ENCODE assay signal across 26 cellular contexts in the genomic region with DNA sequence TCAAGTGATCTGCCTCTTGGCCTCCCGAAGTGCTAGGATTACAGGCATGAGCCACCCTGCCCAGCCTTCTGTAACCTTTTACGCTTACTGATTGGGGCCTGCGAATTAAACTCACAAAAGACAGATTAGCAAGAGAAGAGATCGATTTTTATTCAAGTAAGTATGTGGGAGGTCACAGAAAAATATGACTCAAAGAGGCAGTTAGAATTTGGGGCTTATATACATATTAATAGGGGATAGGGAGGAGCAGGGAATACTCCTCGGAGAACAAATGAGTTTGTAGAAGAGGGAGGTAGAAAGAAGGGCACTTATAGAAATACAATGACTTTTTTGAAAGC.
"Had no signal": no experiment of that assay in that cellular context is flagged by ENCODE, and none has a peak within 500 bp of the region (broad histone marks: within the 10 kb centered on the region; RNA-seq: fewer than 3 reads in every experiment).

No MANE protein-coding gene starts in this region.

- H3K79me2 ChIP-seq: hepatocyte had no signal

- H3K9me3 ChIP-seq: gastrocnemius medialis, ovary, prostate gland, sigmoid colon, thyroid gland, upper lobe of right lung had no signal

- H3K4me1 Mint-ChIP-seq: activated CD4-positive, alpha-beta memory T cell treated with anti-CD3 and anti-CD28 coated beads, Interleukin-2, amount 10 ng/mL, durations not matched to agents 7 days and 5 days; activated CD4-positive, alpha-beta T cell treated with anti-CD3 and anti-CD28 coated beads, Interleukin-2, amount 10 ng/mL, durations not matched to agents 24 days and 14 days; activated naive CD4-positive, alpha-beta T cell treated with anti-CD3 and anti-CD28 coated beads, Interleukin-2, amount 50 U/mL, for 24 hours; activated naive CD8-positive, alpha-beta T cell treated with anti-CD3 and anti-CD28 coated beads, Interleukin-2, amount 50 U/mL, for 24 hours; activated T-helper 17 cell treated with anti-CD3 and anti-CD28 coated beads, Interleukin-2, amount 50 U/mL, for 72 hours; naive thymus-derived CD4-positive, alpha-beta T cell; stimulated activated effector memory CD8-positive, alpha-beta T cell treated with anti-CD3 and anti-CD28 coated beads, Interleukin-12 subunit alpha, Interleukin-12 subunit beta, amount 100 ng/mL, for 72 hours; stimulated activated naive CD8-positive, alpha-beta T cell treated with anti-CD3 and anti-CD28 coated beads, Interleukin-15, amount 100 ng/mL, for 72 hours had no signal

- H2AFZ ChIP-seq: hepatocyte had no signal

- H3K4me3 Mint-ChIP-seq: activated CD4-positive, alpha-beta memory T cell treated with anti-CD3 and anti-CD28 coated beads, Interleukin-2, amount 10 ng/mL, durations not matched to agents 7 days and 5 days; activated CD4-positive, alpha-beta T cell treated with anti-CD3 and anti-CD28 coated beads, Interleukin-2, amount 10 ng/mL, durations not matched to agents 24 days and 14 days; activated naive CD4-positive, alpha-beta T cell treated with anti-CD3 and anti-CD28 coated beads, Interleukin-2, amount 50 U/mL, for 24 hours; activated naive CD8-positive, alpha-beta T cell treated with anti-CD3 and anti-CD28 coated beads, Interleukin-2, amount 50 U/mL, for 24 hours; activated T-cell treated with anti-CD3 and anti-CD28 coated beads, Interleukin-2, amount 50 U/mL, for 4 hours; activated T-helper 17 cell treated with anti-CD3 and anti-CD28 coated beads, Interleukin-2, amount 50 U/mL, for 72 hours; naive thymus-derived CD4-positive, alpha-beta T cell; stimulated activated effector memory CD8-positive, alpha-beta T cell treated with anti-CD3 and anti-CD28 coated beads, Interleukin-12 subunit alpha, Interleukin-12 subunit beta, amount 100 ng/mL, for 72 hours; stimulated activated naive CD8-positive, alpha-beta T cell treated with anti-CD3 and anti-CD28 coated beads, Interleukin-15, amount 100 ng/mL, for 72 hours; T-helper 1 cell treated with Interleukin-12 subunit alpha and Interleukin-12 subunit beta and Interleukin-4 antibody, amounts not matched to agents 30 μg/mL and 1 μg/mL, for 36 hours had no signal

- H3K9me3 Mint-ChIP-seq: activated CD4-positive, alpha-beta memory T cell treated with anti-CD3 and anti-CD28 coated beads, Interleukin-2, amount 10 ng/mL, durations not matched to agents 7 days and 5 days; activated naive CD8-positive, alpha-beta T cell treated with anti-CD3 and anti-CD28 coated beads, Interleukin-2, amount 50 U/mL, for 24 hours had no signal

- DNase-seq: activated CD4-positive, alpha-beta memory T cell treated with anti-CD3 and anti-CD28 coated beads, Interleukin-2, amount 10 ng/mL, durations not matched to agents 7 days and 5 days; activated CD4-positive, alpha-beta T cell treated with anti-CD3 and anti-CD28 coated beads, Interleukin-2, amount 10 ng/mL, durations not matched to agents 24 days and 14 days; activated CD4-positive, CD25-positive, alpha-beta regulatory T cell treated with anti-CD3 and anti-CD28 coated beads, Interleukin-2, amount 50 U/mL, for 72 hours; activated gamma-delta T cell treated with Interleukin-2 at 50 U/mL for 16 hours; activated naive CD8-positive, alpha-beta T cell treated with anti-CD3 and anti-CD28 coated beads, Interleukin-2, amount 50 U/mL, for 24 hours; activated T-cell treated with anti-CD3 and anti-CD28 coated beads, Interleukin-2, amount 50 U/mL, for 4 hours; effector CD4-positive, alpha-beta T cell; gastrocnemius medialis; left ventricle myocardium inferior; midbrain; naive thymus-derived CD4-positive, alpha-beta T cell; ovary; sigmoid colon; stimulated activated CD4-positive, alpha-beta T cell treated with anti-CD3 and anti-CD28 coated beads, Interleukin-4, amount 100 ng/mL, for 24 hours; stimulated activated naive CD8-positive, alpha-beta T cell treated with anti-CD3 and anti-CD28 coated beads, Interleukin-15, amount 100 ng/mL, for 72 hours; substantia nigra; T-helper 9 cell; thyroid gland; upper lobe of right lung; WERI-Rb-1 had no signal

- H3K36me3 ChIP-seq: gastrocnemius medialis, left ventricle myocardium inferior, ovary, prostate gland, sigmoid colon, thyroid gland, upper lobe of right lung, WERI-Rb-1 had no signal

- H3K27me3 ChIP-seq: gastrocnemius medialis, hepatocyte, ovary, sigmoid colon, thyroid gland, upper lobe of right lung had no signal

- ATAC-seq: activated naive CD8-positive, alpha-beta T cell treated with anti-CD3 and anti-CD28 coated beads, Interleukin-2, amount 50 U/mL, for 24 hours; activated T-cell treated with anti-CD3 and anti-CD28 coated beads, Interleukin-2, amount 50 U/mL, for 4 hours; gastrocnemius medialis; naive thymus-derived CD4-positive, alpha-beta T cell; stimulated activated naive CD8-positive, alpha-beta T cell treated with anti-CD3 and anti-CD28 coated beads, Interleukin-15, amount 100 ng/mL, for 72 hours; upper lobe of right lung had no signal

- H3K27ac ChIP-seq: gastrocnemius medialis, hepatocyte, left ventricle myocardium inferior, ovary, prostate gland, sigmoid colon, thyroid gland, upper lobe of right lung, WERI-Rb-1 had no signal

- H3K36me3 Mint-ChIP-seq: activated naive CD4-positive, alpha-beta T cell treated with anti-CD3 and anti-CD28 coated beads, Interleukin-2, amount 50 U/mL, for 24 hours; stimulated activated effector memory CD8-positive, alpha-beta T cell treated with anti-CD3 and anti-CD28 coated beads, Interleukin-12 subunit alpha, Interleukin-12 subunit beta, amount 100 ng/mL, for 72 hours had no signal

- H3K4me2 ChIP-seq: hepatocyte had no signal

- H3K27me3 Mint-ChIP-seq: activated CD4-positive, alpha-beta T cell treated with anti-CD3 and anti-CD28 coated beads, Interleukin-2, amount 10 ng/mL, durations not matched to agents 24 days and 14 days had no signal

- H3K4me1 ChIP-seq: gastrocnemius medialis, left ventricle myocardium inferior, prostate gland, sigmoid colon, thyroid gland, upper lobe of right lung had no signal

- H3K27ac Mint-ChIP-seq: activated CD4-positive, alpha-beta memory T cell treated with anti-CD3 and anti-CD28 coated beads, Interleukin-2, amount 10 ng/mL, durations not matched to agents 7 days and 5 days; activated CD4-positive, alpha-beta T cell treated with anti-CD3 and anti-CD28 coated beads, Interleukin-2, amount 10 ng/mL, durations not matched to agents 24 days and 14 days; activated naive CD4-positive, alpha-beta T cell treated with anti-CD3 and anti-CD28 coated beads, Interleukin-2, amount 50 U/mL, for 24 hours; activated naive CD8-positive, alpha-beta T cell treated with anti-CD3 and anti-CD28 coated beads, Interleukin-2, amount 50 U/mL, for 24 hours; activated T-helper 17 cell treated with anti-CD3 and anti-CD28 coated beads, Interleukin-2, amount 50 U/mL, for 72 hours; naive thymus-derived CD4-positive, alpha-beta T cell; stimulated activated effector memory CD8-positive, alpha-beta T cell treated with anti-CD3 and anti-CD28 coated beads, Interleukin-12 subunit alpha, Interleukin-12 subunit beta, amount 100 ng/mL, for 72 hours; stimulated activated naive CD8-positive, alpha-beta T cell treated with anti-CD3 and anti-CD28 coated beads, Interleukin-15, amount 100 ng/mL, for 72 hours; T-helper 1 cell treated with Interleukin-12 subunit alpha and Interleukin-12 subunit beta and Interleukin-4 antibody, amounts not matched to agents 30 μg/mL and 1 μg/mL, for 36 hours had no signal

- H3K4me3 ChIP-seq: gastrocnemius medialis, hepatocyte, left ventricle myocardium inferior, ovary, prostate gland, sigmoid colon, thyroid gland, upper lobe of right lung had no signal
